ENCODE assay signal across 15 cellular contexts in genomic region chr11:2737876-2738275, GRCh38. TPM values are rescaled to one million over a fixed set of nuclear protein-coding genes. Genes with fewer than 3 reads are reported as not detected.
A peak's percentile ranks its signal among the peaks of the same experiment; 100 is the strongest.
DNase-seq lines count a peak whose midpoint lies in the region; ATAC-seq, FAIRE-seq and TF ChIP-seq lines count a peak whose summit lies in the region.
"Had no signal": no experiment of that assay in that cellular context is flagged by ENCODE, and none has a peak within 500 bp of the region (broad histone marks: within the 10 kb centered on the region; RNA-seq: fewer than 3 reads in every experiment).

No MANE protein-coding gene starts in this region.

- no peaks in the 10 kb centered on the region for H3K9me3 ChIP-seq in heart left ventricle
- H3K9me3 ChIP-seq in small intestine (ENCODE audit: control insufficient read depth, low read depth) = no peaks in the 10 kb centered on the region

- H3K27me3 ChIP-seq in heart left ventricle (no peaks in the 10 kb centered on the region), small intestine (ENCODE audit: control insufficient read depth in 2 of 2, insufficient read depth in 2 of 2, low read length in 2 of 2) (no peaks in the 10 kb centered on the region)

- TF ChIP-seq CTCF in heart left ventricle (IDR thresholded peaks at IDR 0.05) (no peak), GM13976 (IDR thresholded peaks at IDR 0.05; ENCODE audit: borderline replicate concordance, control extremely low read depth, extremely low read depth, insufficient read depth, missing control alignments) (no peak)

- in situ Hi-C loops in GM13976 (cut with MboI; ENCODE audit: low sequenced_read_pairs, unreplicated experiment) = loop anchor here (25.0 kb wide), 1 partner anchor 101 kb away; no protein-coding TSS in a partner anchor

- H3K27ac ChIP-seq in heart left ventricle (no peak overlapping the region), small intestine (ENCODE audit: low read depth in 1 of 2, low read length in 1 of 2) (no peak overlapping the region)

- FAIRE-seq in small intestine (lab: Jason Lieb, UNC) = no peak
- FAIRE-seq: H1 had no signal

- H3K4me3 ChIP-seq in heart left ventricle = no peak overlapping the region
- H3K4me3 ChIP-seq in small intestine (ENCODE audit: low read depth in 1 of 2, low read length in 2 of 2) = no peak overlapping the region

- DNase-seq in GM03348 (ENCODE audit: low spot score) (peak; percentile 37), OCI-M1 (lab: John Stamatoyannopoulos, UW) (peak; percentile 14), heart left ventricle (peak in 1 of 5 donors; percentile 55), small intestine (peak; percentile 67), iPS-NIHi11 (ENCODE audit: low spot score) (no peak), iPS-NIHi7 (ENCODE audit: extremely low spot score) (no peak), GM13976 (ENCODE audit: low spot score) (no peak)
- DNase-seq: activated CD4-positive, alpha-beta T cell treated with anti-CD3 and anti-CD28 coated beads for 1 hour; activated T-cell treated with anti-CD3 and anti-CD28 coated beads for 4 hours; CD4-positive, alpha-beta memory T cell; cortex of kidney; stimulated activated CD4-positive, alpha-beta T cell treated with anti-CD3 and anti-CD28 coated beads, Interleukin-4, amount 100 ng/mL, for 4 hours; T-cell had no signal

- TF ChIP-seq POLR2A in heart left ventricle (IDR thresholded peaks at IDR 0.05) = no peak

- peak in 3 of 4 donors; percentile 32 to 59 (median 42) for ATAC-seq in heart left ventricle
- ATAC-seq: stimulated activated memory B cell treated with anti-CD40 and anti-IgM and Interleukin-4, amounts not matched to agents 10 μg/mL and 1 μg/mL and 100 μg/mL, for 72 hours; T-cell had no signal

- peaks cover 0 to 17% (median 6%) of the 10 kb centered on the region in 12 donors for H3K4me1 ChIP-seq in heart left ventricle
- H3K4me1 ChIP-seq in small intestine (ENCODE audit: control insufficient read depth in 2 of 2, insufficient read depth in 1 of 2, low read depth in 1 of 2, low read length in 1 of 2) = peaks cover 2 to 7% of the 10 kb centered on the region in 2 donors

- WGBS in heart left ventricle, 4 donors = 70 to 82% (median 75%) methylated on average over 5 of the region's 5 CpGs
- WGBS in small intestine, 3 donors = 42 to 60% (median 51%) methylated on average over 5 of the region's 5 CpGs

- H3K36me3 ChIP-seq in heart left ventricle (no peaks in the 10 kb centered on the region), small intestine (ENCODE audit: control insufficient read depth in 2 of 2, insufficient read depth in 2 of 2, low read length in 2 of 2) (no peaks in the 10 kb centered on the region)

- intact Hi-C loops in heart left ventricle (cut with DNase I) = no loop called here

RNA-seq across cellular contexts. Expression of gene KCNQ1OT1, which starts 38.1 kb away (rescaled TPM):
- under 1 TPM; 0.28 to 0.93 (median 0.40) TPM for total RNA-seq in heart left ventricle
- polyA plus RNA-seq in heart left ventricle (under 1 TPM; 0.14 to 0.57 TPM), small intestine (under 1 TPM; under 0.01 to 0.22 (median under 0.01) TPM)

Comparison
In these comparisons a context has a peak if more than half of its experiments do, and no peak if none do; other contexts are left out.
1. DNase-seq: peak in GM03348 (single experiment), OCI-M1 (single experiment) and small intestine (single experiment); none in iPS-NIHi11 (single experiment), iPS-NIHi7 (single experiment) and GM13976 (single experiment).